ENCODE assay signal across 9 cellular contexts in the genomic region with DNA sequence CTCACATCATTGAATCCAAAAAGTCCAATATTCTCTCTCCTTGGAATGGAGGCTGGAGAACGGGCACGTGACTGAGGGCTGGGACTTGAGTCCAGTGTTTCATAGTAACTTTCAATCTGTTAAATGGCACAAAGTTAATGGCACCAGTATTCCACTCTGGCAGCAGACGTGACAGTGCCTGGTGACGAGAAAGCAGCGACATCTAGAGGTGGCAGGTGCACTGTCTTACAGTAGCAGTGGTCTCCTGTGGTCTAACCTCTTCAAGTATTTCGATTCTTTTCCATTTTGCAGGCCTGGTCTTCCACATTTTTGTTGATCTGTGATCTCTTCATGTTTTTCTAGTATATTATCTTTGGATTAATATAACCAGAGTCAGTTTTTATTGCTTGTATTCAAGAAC.
A peak's percentile ranks its signal among the peaks of the same experiment; 100 is the strongest.
DNase-seq lines count a peak whose midpoint lies in the region; ATAC-seq and TF ChIP-seq lines count a peak whose summit lies in the region.
"Had no signal": no experiment of that assay in that cellular context is flagged by ENCODE, and none has a peak within 500 bp of the region (broad histone marks: within the 10 kb centered on the region; RNA-seq: fewer than 3 reads in every experiment).

No MANE protein-coding gene starts in this region.

- H3K27me3 ChIP-seq in DOHH2 (ENCODE audit: control insufficient read depth, low read length) (no peaks in the 10 kb centered on the region), KMS-11 (ENCODE audit: insufficient read depth, low read depth) (no peaks in the 10 kb centered on the region), ovary (no peaks in the 10 kb centered on the region), upper lobe of left lung (no peaks in the 10 kb centered on the region)

- H3F3A ChIP-seq in DOHH2 (ENCODE audit: control insufficient read depth, insufficient read depth): no peaks in the 10 kb centered on the region

- H4K20me1 ChIP-seq in DOHH2 (ENCODE audit: control insufficient read depth, insufficient read depth, low read depth, low read length) (no peaks in the 10 kb centered on the region), KMS-11 (ENCODE audit: insufficient read depth) (no peaks in the 10 kb centered on the region)

- DNase-seq in dermis blood vessel endothelial cell (peak; percentile 23), ovary (no peak), upper lobe of left lung (no peak), NCI-H345 treated with DMSO at 0.1 percent for 48 hours (lab: John Stamatoyannopoulos, UW; ENCODE audit: unreplicated experiment) (no peak), Ammon's horn (ENCODE audit: low spot score) (no peak)

- H3K4me3 ChIP-seq in DOHH2 (ENCODE audit: low read length) (no peak overlapping the region), KMS-11 (IDR thresholded peaks at IDR 0.05; ENCODE audit: insufficient read depth, low read depth, low read length) (no peak overlapping the region), ovary (no peak overlapping the region), upper lobe of left lung (no peak overlapping the region)

- TF ChIP-seq EP300 in ovary (IDR thresholded peaks at IDR 0.05) (no peak), upper lobe of left lung (IDR thresholded peaks at IDR 0.05) (no peak)

- TF ChIP-seq POLR2A in ovary (IDR thresholded peaks at IDR 0.05) (no peak), upper lobe of left lung (IDR thresholded peaks at IDR 0.05) (no peak)

- ATAC-seq in GM19467 (IDR thresholded peaks at IDR 0.05; ENCODE audit: unreplicated experiment) (peak; percentile 68), upper lobe of left lung (ENCODE audit: low FRiP score in 2 of 2) (no peak)

- WGBS in ovary, 3 donors: 80 to 83% (median 81%) methylated on average over 6 of the region's 6 CpGs
- 75 to 83% methylated on average over 6 of the region's 6 CpGs for WGBS in upper lobe of left lung, 2 donors

- intact Hi-C loops in ovary (cut with DNase I): no loop called here

- H3K79me2 ChIP-seq in DOHH2 (ENCODE audit: control insufficient read depth, low read length): no peaks in the 10 kb centered on the region
- no peaks in the 10 kb centered on the region for H3K79me2 ChIP-seq in KMS-11 (ENCODE audit: insufficient read depth, low read depth)

- H3K27ac ChIP-seq in DOHH2 (ENCODE audit: low read depth, low read length) (no peak overlapping the region), KMS-11 (no peak overlapping the region), ovary (no peak overlapping the region), upper lobe of left lung (no peak overlapping the region)
- H3K27ac ChIP-seq: epithelial cell of prostate had no signal

- H2AFZ ChIP-seq in KMS-11 (ENCODE audit: low read depth): no peak overlapping the region

- peak; percentile 69 for TF ChIP-seq CTCF in DOHH2 (IDR thresholded peaks at IDR 0.05; ENCODE audit: low read depth, low read length, poor library complexity, severe bottlenecking)
- TF ChIP-seq CTCF in KMS-11 (conservative IDR thresholded peaks at IDR 0.05; ENCODE audit: low read depth, low read length): peak; percentile 35; the same call in 1 of the 2 replicates
- TF ChIP-seq CTCF in ovary (IDR thresholded peaks at IDR 0.05): no peak
- TF ChIP-seq CTCF in upper lobe of left lung (IDR thresholded peaks at IDR 0.05): no peak

- H3K4me1 ChIP-seq in DOHH2 (ENCODE audit: control insufficient read depth, low read length): peaks cover 21% of the 10 kb centered on the region
- H3K4me1 ChIP-seq in KMS-11 (ENCODE audit: low read depth, poor library complexity, severe bottlenecking): no peaks in the 10 kb centered on the region
- H3K4me1 ChIP-seq in ovary (ENCODE audit: insufficient read depth): no peaks in the 10 kb centered on the region
- H3K4me1 ChIP-seq in upper lobe of left lung: no peaks in the 10 kb centered on the region

- no peaks in the 10 kb centered on the region for H3K36me3 ChIP-seq in DOHH2 (ENCODE audit: control insufficient read depth, low read length)
- H3K36me3 ChIP-seq in KMS-11 (ENCODE audit: insufficient read depth): no peaks in the 10 kb centered on the region
- H3K36me3 ChIP-seq in ovary: no peaks in the 10 kb centered on the region
- no peaks in the 10 kb centered on the region for H3K36me3 ChIP-seq in upper lobe of left lung

- H3K9me3 ChIP-seq in DOHH2 (ENCODE audit: control insufficient read depth, insufficient read depth, low read length) (no peaks in the 10 kb centered on the region), ovary (no peaks in the 10 kb centered on the region), upper lobe of left lung (no peaks in the 10 kb centered on the region)

- no peaks in the 10 kb centered on the region for H3K9me2 ChIP-seq in DOHH2 (replicated peaks; ENCODE audit: control insufficient read depth, low read length)

- H3K9ac ChIP-seq in KMS-11: no peak overlapping the region

- no peak overlapping the region for H3K4me2 ChIP-seq in DOHH2 (ENCODE audit: low read length)
- H3K4me2 ChIP-seq in KMS-11: no peak overlapping the region

Comparison
In these comparisons a context has a peak if more than half of its experiments do, and no peak if none do; other contexts are left out.
1. CTCF ChIP-seq: peak in DOHH2 (single experiment) and KMS-11 (single experiment); none in ovary (0 of 3) and upper lobe of left lung (0 of 6).